30 cellular contexts compared by ENCODE assay signal in genomic region chr7:23338439-23338838, GRCh38.
"Had no signal": no experiment of that assay in that cellular context is flagged by ENCODE, and none has a peak within 500 bp of the region (broad histone marks: within the 10 kb centered on the region; RNA-seq: fewer than 3 reads in every experiment).

No MANE protein-coding gene starts in this region.

- ATAC-seq: naive thymus-derived CD4-positive, alpha-beta T cell; natural killer cell; psoas muscle; right cardiac atrium; sciatic nerve; stimulated activated memory B cell treated with anti-CD40 and anti-IgM and Interleukin-4, amounts not matched to agents 10 μg/mL and 1 μg/mL and 100 μg/mL, for 72 hours; stimulated activated naive CD8-positive, alpha-beta T cell treated with anti-CD3 and anti-CD28 coated beads, Interleukin-15, amount 100 ng/mL, for 72 hours; stimulated activated naive CD8-positive, alpha-beta T cell treated with anti-CD3 and anti-CD28 coated beads, Interleukin-15, Interleukin-2, amounts not matched to agents 100 U/mL and 50 U/mL, for 24 hours had no signal

- H3K4me1 ChIP-seq: parathyroid adenoma, psoas muscle had no signal

- H3K9me3 ChIP-seq: ovary, psoas muscle, spleen, suprapubic skin, testis, upper lobe of left lung, vagina had no signal

- FAIRE-seq: urothelium cell line had no signal

- H3K4me3 ChIP-seq: neural progenitor cell, ovary, psoas muscle, skin epidermis, smooth muscle cell, spleen, suprapubic skin, testis, tibial nerve, upper lobe of left lung, vagina had no signal

- H3K9ac ChIP-seq: neural progenitor cell, parathyroid adenoma had no signal

- DNase-seq: naive thymus-derived CD4-positive, alpha-beta T cell; natural killer cell; occipital lobe; ovary; posterior cingulate gyrus; psoas muscle; right cardiac atrium; spleen; stimulated activated CD4-positive, alpha-beta T cell treated with anti-CD3 and anti-CD28 coated beads, Interleukin-12 subunit alpha, Interleukin-12 subunit beta, amount 100 ng/mL, for 4 hours; stimulated activated CD4-positive, alpha-beta T cell treated with anti-CD3 and anti-CD28 coated beads, Interleukin-1b, Interleukin-23, amount 100 ng/mL, for 48 hours; stimulated activated CD4-positive, alpha-beta T cell treated with anti-CD3 and anti-CD28 coated beads, Interleukin-4, amount 100 ng/mL, for 1 hour; stimulated activated CD4-positive, alpha-beta T cell treated with anti-CD3 and anti-CD28 coated beads, Interleukin-4, amount 100 ng/mL, for 4 hours; stimulated activated CD8-positive, alpha-beta memory T cell treated with anti-CD3 and anti-CD28 coated beads, Interleukin-4, amount 100 ng/mL, for 48 hours; stimulated activated naive CD4-positive, alpha-beta T cell; stimulated activated naive CD8-positive, alpha-beta T cell treated with anti-CD3 and anti-CD28 coated beads, Interleukin-15, amount 100 ng/mL, for 72 hours; stimulated activated naive CD8-positive, alpha-beta T cell treated with anti-CD3 and anti-CD28 coated beads, Interleukin-15, Interleukin-2, amounts not matched to agents 100 U/mL and 50 U/mL, for 24 hours; substantia nigra; trophoblast cell; upper lobe of left lung had no signal

- H2AFZ ChIP-seq: neural progenitor cell, parathyroid adenoma had no signal

- H3K4me2 ChIP-seq: neural progenitor cell, smooth muscle cell had no signal

- H3K27me3 ChIP-seq: neural progenitor cell, ovary, spleen, suprapubic skin, testis, tibial nerve, upper lobe of left lung, vagina had no signal

- H3K27ac ChIP-seq: neural progenitor cell, ovary, parathyroid adenoma, psoas muscle, skin epidermis, spleen, suprapubic skin, testis, tibial nerve, upper lobe of left lung, vagina had no signal

- H3K36me3 ChIP-seq: ovary, spleen, suprapubic skin, tibial nerve, upper lobe of left lung, vagina had no signal

- H3K79me2 ChIP-seq: parathyroid adenoma had no signal
